8 cellular contexts compared by ENCODE assay signal in the genomic region with DNA sequence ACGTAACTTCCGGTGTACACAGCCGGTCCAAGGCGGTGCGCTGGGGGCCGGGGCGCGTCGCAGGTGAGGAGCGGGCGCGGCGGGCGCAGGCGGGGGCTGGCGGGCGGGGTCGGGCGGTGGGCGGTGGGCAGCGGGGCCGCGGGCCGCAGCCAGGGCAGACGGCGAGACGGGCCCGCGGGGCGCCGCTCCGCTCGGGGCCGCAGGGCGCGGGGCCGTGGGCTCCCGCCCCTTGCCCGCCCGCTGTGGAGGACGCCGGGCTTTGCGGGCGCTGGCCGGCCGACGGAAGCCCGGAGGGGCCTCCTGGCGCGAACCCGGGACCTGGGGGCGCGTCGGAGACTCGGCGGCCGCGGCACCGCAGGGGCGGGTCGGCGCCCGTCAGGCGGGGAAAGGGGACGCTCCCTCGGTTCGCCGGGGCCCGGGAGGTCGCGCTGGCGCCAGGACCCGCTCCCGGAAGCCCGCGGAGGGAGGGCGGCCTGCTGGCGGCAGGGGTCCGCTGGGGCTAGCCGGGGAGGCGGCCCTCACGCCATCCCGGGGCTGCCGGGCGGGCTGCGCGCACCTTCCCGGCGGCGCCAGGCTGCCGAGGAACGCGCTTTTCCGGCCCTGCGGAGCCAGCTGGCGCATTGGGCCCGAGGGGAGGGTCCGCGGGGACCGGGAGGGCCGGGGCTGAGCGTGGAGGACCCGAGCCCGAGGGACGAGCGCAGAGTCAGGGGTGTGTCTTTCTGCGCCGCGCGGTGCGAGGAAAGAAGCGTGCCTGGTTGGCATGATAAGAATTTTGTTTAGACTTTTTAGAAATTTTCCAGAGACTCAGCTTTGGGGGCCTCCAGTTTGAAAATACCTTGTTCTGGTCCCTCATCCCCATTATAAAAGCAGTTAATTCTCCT. TPM values are rescaled to one million over a fixed set of nuclear protein-coding genes. Genes with fewer than 3 reads are reported as not detected.
DNase-seq lines count a peak whose midpoint lies in the region; ATAC-seq and TF ChIP-seq lines count a peak whose summit lies in the region.

A gene with protein sequence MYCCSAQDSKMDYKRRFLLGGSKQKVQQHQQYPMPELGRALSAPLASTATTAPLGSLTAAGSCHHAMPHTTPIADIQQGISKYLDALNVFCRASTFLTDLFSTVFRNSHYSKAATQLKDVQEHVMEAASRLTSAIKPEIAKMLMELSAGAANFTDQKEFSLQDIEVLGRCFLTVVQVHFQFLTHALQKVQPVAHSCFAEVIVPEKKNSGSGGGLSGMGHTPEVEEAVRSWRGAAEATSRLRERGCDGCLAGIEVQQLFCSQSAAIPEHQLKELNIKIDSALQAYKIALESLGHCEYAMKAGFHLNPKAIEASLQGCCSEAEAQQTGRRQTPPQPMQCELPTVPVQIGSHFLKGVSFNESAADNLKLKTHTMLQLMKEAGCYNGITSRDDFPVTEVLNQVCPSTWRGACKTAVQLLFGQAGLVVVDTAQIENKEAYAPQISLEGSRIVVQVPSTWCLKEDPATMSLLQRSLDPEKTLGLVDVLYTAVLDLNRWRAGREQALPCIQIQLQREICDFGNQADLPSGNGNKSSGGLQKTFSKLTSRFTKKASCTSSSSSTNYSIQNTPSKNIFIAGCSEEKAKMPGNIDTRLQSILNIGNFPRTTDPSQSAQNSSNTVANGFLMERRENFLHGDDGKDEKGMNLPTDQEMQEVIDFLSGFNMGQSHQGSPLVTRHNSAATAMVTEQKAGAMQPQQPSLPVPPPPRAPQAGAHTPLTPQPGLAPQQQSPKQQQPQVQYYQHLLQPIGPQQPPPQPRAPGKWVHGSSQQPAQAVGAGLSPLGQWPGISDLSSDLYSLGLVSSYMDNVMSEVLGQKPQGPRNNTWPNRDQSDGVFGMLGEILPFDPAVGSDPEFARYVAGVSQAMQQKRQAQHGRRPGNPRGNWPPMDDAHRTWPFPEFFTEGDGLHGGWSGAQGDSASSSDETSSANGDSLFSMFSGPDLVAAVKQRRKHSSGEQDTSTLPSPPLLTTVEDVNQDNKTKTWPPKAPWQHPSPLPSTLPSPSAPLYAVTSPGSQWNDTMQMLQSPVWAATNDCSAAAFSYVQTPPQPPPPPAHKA (N-terminal part only) (plus strand): TSS at position 3 of the 881 bp plus-strand sequence. CDS start 45,920 bp downstream, outside the sequence.

- TF ChIP-seq CTCF in esophagus squamous epithelium (IDR thresholded peaks at IDR 0.05) (no peak), testis (IDR thresholded peaks at IDR 0.05) (no peak)

- intact Hi-C loops in esophagus squamous epithelium (cut with DNase I) (no loop called here), testis (cut with DNase I; ENCODE audit: low total_unique reads) (no loop called here)
- intact Hi-C loops in naive thymus-derived CD4-positive, alpha-beta T cell (cut with micrococcal nuclease) = loop anchor here (1.0 to 5.0 kb wide), 8 partner anchors 16 to 882 kb away; a partner anchor contains a TSS

- POLR2A ChIA-PET in naive thymus-derived CD4-positive, alpha-beta T cell (lab: Charles Lee) = interaction anchor here (0.6 to 1.2 kb wide), 5 partner anchors 12 to 83 kb away, joined by 3 to 11 read pairs (median 3); a partner anchor contains a TSS

- peaks cover 0 to 5% (median 0%) of the 10 kb centered on the region in 3 donors for H3K36me3 ChIP-seq in esophagus squamous epithelium
- peaks cover 0 to 3% (median 0%) of the 10 kb centered on the region in 3 experiments for H3K36me3 ChIP-seq in naive thymus-derived CD4-positive, alpha-beta T cell (ENCODE audit: control insufficient read depth in 2 of 3, insufficient read depth in 3 of 3, low read length in 3 of 3)
- H3K36me3 ChIP-seq in testis (ENCODE audit: low read depth, missing control alignments) = no peaks in the 10 kb centered on the region

- H3K4me1 ChIP-seq in esophagus squamous epithelium = peaks cover 0 to 35% (median 6%) of the 10 kb centered on the region in 3 donors
- peaks cover 6 to 27% of the 10 kb centered on the region in 2 donors for H3K4me1 ChIP-seq in naive thymus-derived CD4-positive, alpha-beta T cell (ENCODE audit: control insufficient read depth in 2 of 2, insufficient read depth in 2 of 2, low read length in 2 of 2)
- peaks cover 5% of the 10 kb centered on the region for H3K4me1 ChIP-seq in testis

- CTCF ChIA-PET in naive thymus-derived CD4-positive, alpha-beta T cell (lab: Charles Lee) = no interaction called here

- peak; percentile 90 for ATAC-seq in HG02852 (IDR thresholded peaks at IDR 0.05; ENCODE audit: unreplicated experiment)
- peak; percentile 97 for ATAC-seq in naive thymus-derived CD4-positive, alpha-beta T cell

- peak within 1 kb of the TSS; percentile 94 to 100 (median 97) for H3K27ac Mint-ChIP-seq in naive thymus-derived CD4-positive, alpha-beta T cell

- DNase-seq in NCI-H510A (lab: John Stamatoyannopoulos, UW) (peak; percentile 80), NCI-H510A treated with DMSO at 0.1 percent for 48 hours (lab: John Stamatoyannopoulos, UW) (no peak), NCI-H2227 (lab: John Stamatoyannopoulos, UW; ENCODE audit: unreplicated experiment) (peak; percentile 96), esophagus squamous epithelium (lab: John Stamatoyannopoulos, UW) (no peak), testis (peak; percentile 91)
- DNase-seq in activated T-cell treated with anti-CD3 and anti-CD28 coated beads, Interleukin-2, amount 50 U/mL, for 1 hour = peak; percentile 56
- DNase-seq in naive thymus-derived CD4-positive, alpha-beta T cell = peak in 8 of 9 donors; percentile 23 to 86 (median 40)

- H3K36me3 Mint-ChIP-seq in naive thymus-derived CD4-positive, alpha-beta T cell = peaks cover 0 to 4% (median 3%) of the 10 kb centered on the region in 5 donors

- H3K4me1 Mint-ChIP-seq in naive thymus-derived CD4-positive, alpha-beta T cell = peaks cover 13 to 56% (median 44%) of the 10 kb centered on the region in 7 donors

- H3K27me3 Mint-ChIP-seq in naive thymus-derived CD4-positive, alpha-beta T cell = no peaks in the 10 kb centered on the region

- H3K4me3 ChIP-seq in esophagus squamous epithelium (peak within 1 kb of the TSS; percentile 94 to 96 (median 95)), testis (peak within 1 kb of the TSS; percentile 92 to 98)
- peak within 1 kb of the TSS; percentile 72 for H3K4me3 ChIP-seq in naive thymus-derived CD4-positive, alpha-beta T cell (ENCODE audit: low read length)

- H3K4me3 Mint-ChIP-seq in naive thymus-derived CD4-positive, alpha-beta T cell = peak within 1 kb of the TSS; percentile 88 to 100 (median 96)

- peak within 1 kb of the TSS; percentile 93 to 97 (median 96) for H3K27ac ChIP-seq in esophagus squamous epithelium
- peak within 1 kb of the TSS; percentile 97 for H3K27ac ChIP-seq in naive thymus-derived CD4-positive, alpha-beta T cell (ENCODE audit: low read depth, low read length)
- peak within 1 kb of the TSS; percentile 94 to 96 for H3K27ac ChIP-seq in testis

- 0% methylated on average over 1 to 12 of the region's 112 CpGs for WGBS in esophagus squamous epithelium, 2 donors
- WGBS in testis, 2 donors = 0% methylated on average over 61 of the region's 112 CpGs; no CpG with 5 or more reads in 1 of the 2 donors

- peaks cover 0 to 4% (median 0%) of the 10 kb centered on the region in 11 donors for H3K9me3 Mint-ChIP-seq in naive thymus-derived CD4-positive, alpha-beta T cell

- H3K27me3 ChIP-seq in esophagus squamous epithelium = no peaks in the 10 kb centered on the region
- no peaks in the 10 kb centered on the region for H3K27me3 ChIP-seq in naive thymus-derived CD4-positive, alpha-beta T cell (ENCODE audit: control insufficient read depth in 2 of 2, insufficient read depth in 2 of 2, low read length in 2 of 2)
- H3K27me3 ChIP-seq in testis = no peaks in the 10 kb centered on the region

- no peak for TF ChIP-seq POLR2A in esophagus squamous epithelium (IDR thresholded peaks at IDR 0.05)
- TF ChIP-seq POLR2A in testis (IDR thresholded peaks at IDR 0.05) = no peak

- H3K9me3 ChIP-seq in esophagus squamous epithelium (no peaks in the 10 kb centered on the region), testis (no peaks in the 10 kb centered on the region)
- no peaks in the 10 kb centered on the region for H3K9me3 ChIP-seq in naive thymus-derived CD4-positive, alpha-beta T cell (ENCODE audit: control insufficient read depth in 2 of 3, low read length in 3 of 3)

RNA-seq across cellular contexts. Expression of the gene that starts here (rescaled TPM):
- total RNA-seq in esophagus squamous epithelium = 10 to 100 TPM in 1 of 4 donors, 1 to 10 TPM in 3; 8.5 to 13.7 (median 9.2) TPM
- 10 to 100 TPM; 11.7 to 57.2 (median 38.0) TPM for total RNA-seq in naive thymus-derived CD4-positive, alpha-beta T cell
- 1 to 10 TPM; 5.3 to 9.0 TPM for polyA plus RNA-seq in naive thymus-derived CD4-positive, alpha-beta T cell
- 10 to 100 TPM; 33.7 to 38.4 TPM for total RNA-seq in testis
- polyA plus RNA-seq in testis (ENCODE audit: insufficient read depth, low read depth, low replicate concordance) = 21.1 TPM

Comparison
In these comparisons a context has a peak if more than half of its experiments do, and no peak if none do; other contexts are left out.
1. DNase-seq: peak in NCI-H510A (single experiment), NCI-H2227 (single experiment), activated T-cell treated with anti-CD3 and anti-CD28 coated beads, Interleukin-2, amount 50 U/mL, for 1 hour (single experiment), naive thymus-derived CD4-positive, alpha-beta T cell (8 of 9) and testis (single experiment); none in NCI-H510A treated with DMSO at 0.1 percent for 48 hours (single experiment) and esophagus squamous epithelium (single experiment).
2. intact Hi-C loops: an anchor here in naive thymus-derived CD4-positive, alpha-beta T cell (1.0 to 5.0 kb wide); none called in esophagus squamous epithelium and testis.
3. Peak in every context shown above with its lines, with median percentiles within 50 percentile points of each other: H3K27ac ChIP-seq and H3K4me3 ChIP-seq.